ENCODE assay signal across 8 cellular contexts in the genomic region with DNA sequence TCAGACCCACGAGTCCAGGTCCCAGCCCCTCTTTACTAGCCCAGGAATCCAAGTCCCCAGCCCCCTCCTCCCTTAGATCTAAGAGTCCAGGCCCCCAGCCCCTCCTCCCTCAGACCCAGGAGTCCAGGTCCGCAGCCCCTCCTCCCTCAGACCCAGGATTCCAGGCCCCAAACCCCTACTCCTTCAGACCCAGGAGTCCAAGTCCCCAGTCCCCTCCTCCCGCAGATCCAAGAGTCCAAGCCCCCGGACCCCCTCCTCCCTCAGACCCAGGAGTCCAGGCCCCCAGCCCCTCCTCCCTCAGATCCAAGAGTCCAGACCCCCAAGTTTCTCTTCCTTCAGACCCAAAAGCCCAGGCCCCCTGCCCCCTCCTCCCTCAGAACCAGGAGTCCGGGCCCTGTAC. TPM values are rescaled to one million over a fixed set of nuclear protein-coding genes. Genes with fewer than 3 reads are reported as not detected.
DNase-seq lines count a peak whose midpoint lies in the region; ATAC-seq and TF ChIP-seq lines count a peak whose summit lies in the region.

No MANE protein-coding gene starts in this region.

- H3K79me2 ChIP-seq in parathyroid adenoma: no peaks in the 10 kb centered on the region

- no peak for TF ChIP-seq POLR2A in esophagus squamous epithelium (IDR thresholded peaks at IDR 0.05)

- H3K9me3 ChIP-seq in SK-N-MC (ENCODE audit: low read depth, low read length): no peaks in the 10 kb centered on the region
- H3K9me3 ChIP-seq in esophagus squamous epithelium: no peaks in the 10 kb centered on the region
- no peaks in the 10 kb centered on the region for H3K9me3 ChIP-seq in parathyroid adenoma (ENCODE audit: control insufficient read depth, low read length)

- no peaks in the 10 kb centered on the region for H3K27me3 ChIP-seq in esophagus squamous epithelium
- H3K27me3 ChIP-seq in parathyroid adenoma (ENCODE audit: control insufficient read depth, insufficient read depth, low read length): no peaks in the 10 kb centered on the region

- H3K4me3 Mint-ChIP-seq in Calu3 (ENCODE audit: low read depth, unreplicated experiment): peak overlapping the region; percentile 80

- H3K4me1 ChIP-seq in esophagus squamous epithelium (peaks cover 24 to 42% (median 24%) of the 10 kb centered on the region in 3 donors), parathyroid adenoma (peaks cover 3% of the 10 kb centered on the region)

- peaks cover 5% of the 10 kb centered on the region for H3K9me3 Mint-ChIP-seq in Calu3 (ENCODE audit: low read depth, unreplicated experiment)

- H3K4me1 Mint-ChIP-seq in Calu3 (ENCODE audit: low read depth, unreplicated experiment): peaks cover 27% of the 10 kb centered on the region

- WGBS in esophagus squamous epithelium, 2 donors: 25 to 27% methylated on average over 2 to 3 of the region's 5 CpGs

- H3K4me3 ChIP-seq in SK-N-MC (peak overlapping the region; percentile 93), esophagus squamous epithelium (peak overlapping the region; percentile 43 to 85 (median 71)), parathyroid adenoma (ENCODE audit: low read depth, low read length) (peak overlapping the region; percentile 81)

- CTCF ChIA-PET in Calu3 (lab: Charles Lee): interaction anchor here (0.6 to 1.4 kb wide), 5 partner anchors 10 to 99 kb away, joined by 3 to 7 read pairs (median 3); no protein-coding TSS in a partner anchor

- H3K4me2 ChIP-seq in parathyroid adenoma (ENCODE audit: low read length): peak overlapping the region; percentile 83

- TF ChIP-seq CTCF in Calu3 (IDR thresholded peaks at IDR 0.05; ENCODE audit: unreplicated experiment) (no peak), esophagus squamous epithelium (IDR thresholded peaks at IDR 0.05) (no peak), parathyroid adenoma (IDR thresholded peaks at IDR 0.05) (no peak)

- peaks cover 31% of the 10 kb centered on the region for H3K36me3 ChIP-seq in SK-N-MC (ENCODE audit: insufficient read depth, low read length)
- H3K36me3 ChIP-seq in esophagus squamous epithelium: peaks cover 0 to 19% (median 0%) of the 10 kb centered on the region in 3 donors
- no peaks in the 10 kb centered on the region for H3K36me3 ChIP-seq in parathyroid adenoma (ENCODE audit: control insufficient read depth, insufficient read depth, low read length)

- H3K27ac ChIP-seq in SK-N-MC (peak overlapping the region; percentile 70; the same call in 1 of the 2 replicates), esophagus squamous epithelium (peak overlapping the region; percentile 83 to 97 (median 93)), parathyroid adenoma (peak overlapping the region; percentile 82)

- no peak for ATAC-seq in HG03469 (IDR thresholded peaks at IDR 0.05; ENCODE audit: unreplicated experiment)
- no peak for ATAC-seq in HG03460 (IDR thresholded peaks at IDR 0.05; ENCODE audit: unreplicated experiment)

- H3K36me3 Mint-ChIP-seq in Calu3 (ENCODE audit: insufficient read depth, unreplicated experiment): peaks cover 86% of the 10 kb centered on the region

- no peak for DNase-seq in Calu3
- no peak for DNase-seq in SK-N-MC (ENCODE audit: low read depth, low spot score)
- DNase-seq in esophagus squamous epithelium (lab: John Stamatoyannopoulos, UW): no peak
- no peak for DNase-seq in NCI-H1105 treated with DMSO at 0.1 percent for 48 hours (lab: John Stamatoyannopoulos, UW)
- DNase-seq in activated effector memory CD4-positive, alpha-beta T cell treated with Interleukin-2 at 50 U/mL for 16 hours: no peak

- no TSS peak for BruUV-seq in Calu3 (replicated peaks; lab: Mats Ljungman, UMichigan)

- intact Hi-C loops in Calu3 (cut with micrococcal nuclease; ENCODE audit: unreplicated experiment): no loop called here
- intact Hi-C loops in esophagus squamous epithelium (cut with DNase I): no loop called here

- no peaks in the 10 kb centered on the region for H3K27me3 Mint-ChIP-seq in Calu3 (ENCODE audit: unreplicated experiment)

- peak overlapping the region; percentile 88 for H3K9ac ChIP-seq in SK-N-MC (ENCODE audit: insufficient read length)
- H3K9ac ChIP-seq in parathyroid adenoma: peak overlapping the region; percentile 49

- peak overlapping the region; percentile 77 for H3K27ac Mint-ChIP-seq in Calu3 (ENCODE audit: unreplicated experiment)

- H2AFZ ChIP-seq in parathyroid adenoma: peak overlapping the region; percentile 80

RNA-seq across cellular contexts. Expression of gene SPACA6, which starts 11.5 kb away (rescaled TPM):
- total RNA-seq in Calu3 (2022) (30.3 and 33.7 TPM in 2 replicates), esophagus squamous epithelium (1 to 10 TPM; 2.8 to 7.9 (median 4.8) TPM)

RNA-seq across cellular contexts. Expression of gene HAS1, which starts 19.2 kb away (rescaled TPM):
- not detected in 2 replicates for total RNA-seq in Calu3 (2022)
- under 1 TPM in 1 of 4 donors, not detected in 3; 0.82 TPM for total RNA-seq in esophagus squamous epithelium

RNA-seq across cellular contexts. Expression of gene FPR1, which starts 47.1 kb away (rescaled TPM):
- total RNA-seq in Calu3 (2022) (not detected in 2 replicates), esophagus squamous epithelium (1 to 10 TPM in 3 of 4 donors, not detected in 1; 1.7 to 6.2 (median 4.4) TPM)

RNA-seq across cellular contexts. Expression of gene FPR2, which starts 56.4 kb away (rescaled TPM):
- not detected in 2 replicates for total RNA-seq in Calu3 (2022)
- total RNA-seq in esophagus squamous epithelium: 1 to 10 TPM in 1 of 4 donors, under 1 TPM in 1, not detected in 2; 0.79 to 2.2 TPM

RNA-seq across cellular contexts. Expression of gene SIGLEC14, which starts 58.0 kb away (rescaled TPM):
- total RNA-seq in Calu3 (2022): not detected in 2 replicates
- 1 to 10 TPM in 1 of 4 donors, under 1 TPM in 1, not detected in 2; 0.97 to 2.9 TPM for total RNA-seq in esophagus squamous epithelium
